In genomic region chr12:117140397-117141096, GRCh38 we compare ENCODE assay signal across 18 cellular contexts. TPM values are rescaled to one million over a fixed set of nuclear protein-coding genes. Genes with fewer than 3 reads are reported as not detected.
DNase-seq lines count a peak whose midpoint lies in the region; ATAC-seq and TF ChIP-seq lines count a peak whose summit lies in the region.
"Had no signal": no experiment of that assay in that cellular context is flagged by ENCODE, and none has a peak within 500 bp of the region (broad histone marks: within the 10 kb centered on the region; RNA-seq: fewer than 3 reads in every experiment).

No MANE protein-coding gene starts in this region.

- no peak overlapping the region for H3K9ac ChIP-seq in H9 (ENCODE audit: extremely low read depth, insufficient read length, low read length)

- no peaks in the 10 kb centered on the region for H3K79me1 ChIP-seq in H9 (ENCODE audit: insufficient read depth, low read depth, low read length, poor library complexity, severe bottlenecking)

- H3K27ac Mint-ChIP-seq in activated T-cell treated with anti-CD3 and anti-CD28 coated beads, Interleukin-2, amount 50 U/mL, for 24 hours, result peak overlapping the region; percentile 8
- peak overlapping the region in 2 of 3 experiments; percentile 46 to 57; a peak in 1 of 7 replicates for H3K27ac Mint-ChIP-seq in H9
- H3K27ac Mint-ChIP-seq in stimulated activated memory B cell treated with anti-CD40 and anti-IgM and Interleukin-4, amounts not matched to agents 10 μg/mL and 1 μg/mL and 100 μg/mL, for 72 hours, result peak overlapping the region; percentile 98
- H3K27ac Mint-ChIP-seq in activated CD4-positive, alpha-beta memory T cell treated with anti-CD3 and anti-CD28 coated beads for 36 hours, result no peak overlapping the region
- no peak overlapping the region for H3K27ac Mint-ChIP-seq in activated CD8-positive, alpha-beta T cell treated with anti-CD3 and anti-CD28 coated beads for 36 hours
- H3K27ac Mint-ChIP-seq: CD8-positive, alpha-beta memory T cell; stimulated activated naive CD8-positive, alpha-beta T cell treated with anti-CD3 and anti-CD28 coated beads, Interleukin-15, amount 100 ng/mL, for 72 hours had no signal

- H3K9me3 Mint-ChIP-seq in activated T-cell treated with anti-CD3 and anti-CD28 coated beads, Interleukin-2, amount 50 U/mL, for 24 hours, result no peaks in the 10 kb centered on the region
- H3K9me3 Mint-ChIP-seq in H9, result no peaks in the 10 kb centered on the region
- H3K9me3 Mint-ChIP-seq in stimulated activated memory B cell treated with anti-CD40 and anti-IgM and Interleukin-4, amounts not matched to agents 10 μg/mL and 1 μg/mL and 100 μg/mL, for 72 hours, result no peaks in the 10 kb centered on the region
- no peaks in the 10 kb centered on the region for H3K9me3 Mint-ChIP-seq in activated CD4-positive, alpha-beta memory T cell treated with anti-CD3 and anti-CD28 coated beads for 36 hours
- H3K9me3 Mint-ChIP-seq in activated CD8-positive, alpha-beta T cell treated with anti-CD3 and anti-CD28 coated beads for 36 hours, result no peaks in the 10 kb centered on the region
- H3K9me3 Mint-ChIP-seq: activated T-cell treated with anti-CD3 and anti-CD28 coated beads, Interleukin-2, amount 50 U/mL, for 4 hours; CD8-positive, alpha-beta memory T cell; neural crest cell; stimulated activated naive CD8-positive, alpha-beta T cell treated with anti-CD3 and anti-CD28 coated beads, Interleukin-15, amount 100 ng/mL, for 72 hours had no signal

- H3K4me1 ChIP-seq in H9 (ENCODE audit: insufficient read depth, low read length) (no peaks in the 10 kb centered on the region), right cardiac atrium (ENCODE audit: control insufficient read depth, insufficient read depth, low read length) (no peaks in the 10 kb centered on the region)
- H3K4me1 ChIP-seq: uterus had no signal

- H3K9me3 ChIP-seq in H9 (ENCODE audit: control insufficient read depth, low read depth, low read length) (no peaks in the 10 kb centered on the region), right cardiac atrium (ENCODE audit: control insufficient read depth, low read length) (no peaks in the 10 kb centered on the region)
- H3K9me3 ChIP-seq: uterus had no signal

- H3K27me3 ChIP-seq in H9 (ENCODE audit: insufficient read depth, low read length) (no peaks in the 10 kb centered on the region), right cardiac atrium (ENCODE audit: control insufficient read depth, insufficient read depth) (no peaks in the 10 kb centered on the region)
- H3K27me3 ChIP-seq: uterus had no signal

- H3K23ac ChIP-seq in H9 (ENCODE audit: insufficient read length, low read depth, low read length), result no peak overlapping the region

- CTCF ChIA-PET in activated CD4-positive, alpha-beta memory T cell treated with anti-CD3 and anti-CD28 coated beads for 36 hours (lab: Charles Lee), result no interaction called here
- CTCF ChIA-PET in activated CD8-positive, alpha-beta T cell treated with anti-CD3 and anti-CD28 coated beads for 36 hours (lab: Charles Lee), result interaction anchor here (1.0 to 1.9 kb wide), 3 partner anchors 9 to 115 kb away, joined by 3 to 5 read pairs (median 4); no protein-coding TSS in a partner anchor

- no peak overlapping the region for H3K14ac ChIP-seq in H9 (ENCODE audit: insufficient read depth, low read length)

- H4K20me1 ChIP-seq in H9 (ENCODE audit: control insufficient read depth, insufficient read depth, insufficient read length), result no peaks in the 10 kb centered on the region

- H2BK20ac ChIP-seq in H9 (ENCODE audit: low read depth, low read length, poor library complexity, severe bottlenecking), result no peak overlapping the region

- H3K4me1 Mint-ChIP-seq in activated T-cell treated with anti-CD3 and anti-CD28 coated beads, Interleukin-2, amount 50 U/mL, for 24 hours (ENCODE audit: low read depth), result peaks cover 9% of the 10 kb centered on the region
- peaks cover 3 to 10% of the 10 kb centered on the region in 2 experiments; a peak in 2 of 4 replicates for H3K4me1 Mint-ChIP-seq in H9
- peaks cover 32% of the 10 kb centered on the region for H3K4me1 Mint-ChIP-seq in stimulated activated memory B cell treated with anti-CD40 and anti-IgM and Interleukin-4, amounts not matched to agents 10 μg/mL and 1 μg/mL and 100 μg/mL, for 72 hours
- H3K4me1 Mint-ChIP-seq in activated CD4-positive, alpha-beta memory T cell treated with anti-CD3 and anti-CD28 coated beads for 36 hours (ENCODE audit: low read depth), result peaks cover 3% of the 10 kb centered on the region
- peaks cover 7% of the 10 kb centered on the region for H3K4me1 Mint-ChIP-seq in activated CD8-positive, alpha-beta T cell treated with anti-CD3 and anti-CD28 coated beads for 36 hours (ENCODE audit: low read depth)

- no CpG with 5 or more reads among the region's 12 CpGs for WGBS in H9 (ENCODE audit: extremely low coverage, insufficient read length, low lambda C conversion rate)
- WGBS in right cardiac atrium, result 41% methylated on average over 12 of the region's 12 CpGs

- H3K4me3 Mint-ChIP-seq in activated T-cell treated with anti-CD3 and anti-CD28 coated beads, Interleukin-2, amount 50 U/mL, for 24 hours, result no peak overlapping the region
- no peak overlapping the region for H3K4me3 Mint-ChIP-seq in H9
- H3K4me3 Mint-ChIP-seq in stimulated activated memory B cell treated with anti-CD40 and anti-IgM and Interleukin-4, amounts not matched to agents 10 μg/mL and 1 μg/mL and 100 μg/mL, for 72 hours, result no peak overlapping the region
- H3K4me3 Mint-ChIP-seq in activated CD4-positive, alpha-beta memory T cell treated with anti-CD3 and anti-CD28 coated beads for 36 hours, result no peak overlapping the region
- no peak overlapping the region for H3K4me3 Mint-ChIP-seq in activated CD8-positive, alpha-beta T cell treated with anti-CD3 and anti-CD28 coated beads for 36 hours
- H3K4me3 Mint-ChIP-seq: activated T-cell treated with anti-CD3 and anti-CD28 coated beads, Interleukin-2, amount 50 U/mL, for 4 hours; CD8-positive, alpha-beta memory T cell; neural crest cell; stimulated activated naive CD8-positive, alpha-beta T cell treated with anti-CD3 and anti-CD28 coated beads, Interleukin-15, amount 100 ng/mL, for 72 hours had no signal

- no peak overlapping the region for H3T11ph ChIP-seq in H9 (ENCODE audit: low read length)

- H3K18ac ChIP-seq in H9 (ENCODE audit: insufficient read length, low read depth, low read length), result no peak overlapping the region

- H3K36me3 Mint-ChIP-seq in activated T-cell treated with anti-CD3 and anti-CD28 coated beads, Interleukin-2, amount 50 U/mL, for 24 hours (ENCODE audit: low read depth), result peaks cover 34% of the 10 kb centered on the region
- peaks cover 5 to 24% (median 16%) of the 10 kb centered on the region in 3 experiments; a peak in 6 of 7 replicates for H3K36me3 Mint-ChIP-seq in H9 (ENCODE audit: insufficient read depth in 1 of 3, low read depth in 3 of 3)
- H3K36me3 Mint-ChIP-seq in stimulated activated memory B cell treated with anti-CD40 and anti-IgM and Interleukin-4, amounts not matched to agents 10 μg/mL and 1 μg/mL and 100 μg/mL, for 72 hours, result peaks cover 25% of the 10 kb centered on the region
- peaks cover 5% of the 10 kb centered on the region for H3K36me3 Mint-ChIP-seq in activated CD4-positive, alpha-beta memory T cell treated with anti-CD3 and anti-CD28 coated beads for 36 hours
- H3K36me3 Mint-ChIP-seq in activated CD8-positive, alpha-beta T cell treated with anti-CD3 and anti-CD28 coated beads for 36 hours (ENCODE audit: low read depth), result peaks cover 9% of the 10 kb centered on the region

- no peak overlapping the region for H4K91ac ChIP-seq in H9 (ENCODE audit: insufficient read length, low read depth, low read length)

- no peak overlapping the region for H2AFZ ChIP-seq in H9 (ENCODE audit: low read length)

- no peak overlapping the region for H3K4me2 ChIP-seq in H9 (ENCODE audit: insufficient read depth, insufficient read length, low read length)

- no peak overlapping the region for H3K4me3 ChIP-seq in right cardiac atrium (ENCODE audit: low read length)
- H3K4me3 ChIP-seq: uterus had no signal

- H2BK5ac ChIP-seq in H9 (ENCODE audit: insufficient read length, low read length), result no peak overlapping the region

- TF ChIP-seq CTCF in H9 (conservative IDR thresholded peaks at IDR 0.05), result no peak
- no peak for TF ChIP-seq CTCF in activated CD8-positive, alpha-beta T cell treated with anti-CD3 and anti-CD28 coated beads for 36 hours (IDR thresholded peaks at IDR 0.05)

- peak; percentile 28 to 61 for ATAC-seq in right cardiac atrium
- no peak for ATAC-seq in stimulated activated memory B cell treated with anti-CD40 and anti-IgM and Interleukin-4, amounts not matched to agents 10 μg/mL and 1 μg/mL and 100 μg/mL, for 72 hours
- ATAC-seq in activated CD8-positive, alpha-beta T cell treated with anti-CD3 and anti-CD28 coated beads for 36 hours, result no peak
- ATAC-seq: activated T-cell treated with anti-CD3 and anti-CD28 coated beads, Interleukin-2, amount 50 U/mL, for 4 hours; stimulated activated naive CD8-positive, alpha-beta T cell treated with anti-CD3 and anti-CD28 coated beads, Interleukin-15, amount 100 ng/mL, for 72 hours had no signal

- no peak overlapping the region for H2BK120ac ChIP-seq in H9 (ENCODE audit: low read depth, low read length, poor library complexity, severe bottlenecking)

- H4K8ac ChIP-seq in H9 (replicated peaks; ENCODE audit: insufficient read length, low read depth, low read length), result no peak overlapping the region

- H3K79me2 ChIP-seq in H9 (ENCODE audit: insufficient read depth, low read length), result no peaks in the 10 kb centered on the region

- H4K5ac ChIP-seq in H9 (ENCODE audit: insufficient read length, low read depth, low read length), result no peak overlapping the region

- intact Hi-C loops in right cardiac atrium (cut with DNase I), result loop anchor here in 1 of 4 donors (10.0 kb wide), 1 partner anchor 116 kb away; no protein-coding TSS in a partner anchor
- intact Hi-C loops in activated CD4-positive, alpha-beta memory T cell treated with anti-CD3 and anti-CD28 coated beads for 36 hours (cut with micrococcal nuclease), result no loop called here
- intact Hi-C loops in activated CD8-positive, alpha-beta T cell treated with anti-CD3 and anti-CD28 coated beads for 36 hours (cut with micrococcal nuclease), result loop anchor here (10.0 kb wide), 1 partner anchor 436 kb away; no protein-coding TSS in a partner anchor

- H3K27ac ChIP-seq in H9 (ENCODE audit: insufficient read length, low read depth, low read length), result no peak overlapping the region
- no peak overlapping the region for H3K27ac ChIP-seq in right cardiac atrium (ENCODE audit: low read length)
- H3K27ac ChIP-seq: uterus had no signal

- H3K56ac ChIP-seq in H9 (ENCODE audit: insufficient read length, low read depth, low read length), result no peak overlapping the region

- no peaks in the 10 kb centered on the region for H3K23me2 ChIP-seq in H9 (ENCODE audit: insufficient read length, low read depth, low read length, poor library complexity, severe bottlenecking)

- no peak overlapping the region for H2BK12ac ChIP-seq in H9 (ENCODE audit: insufficient read length, low read depth, low read length)

- no peak overlapping the region for H3K4ac ChIP-seq in H9 (ENCODE audit: low read depth, low read length)

- no peak overlapping the region for H2AK5ac ChIP-seq in H9 (ENCODE audit: insufficient read length, low read length)

- POLR2A ChIA-PET in activated CD4-positive, alpha-beta memory T cell treated with anti-CD3 and anti-CD28 coated beads for 36 hours (lab: Charles Lee), result no interaction called here
- POLR2A ChIA-PET in activated CD8-positive, alpha-beta T cell treated with anti-CD3 and anti-CD28 coated beads for 36 hours (lab: Charles Lee), result no interaction called here

- no peaks in the 10 kb centered on the region for H3K27me3 Mint-ChIP-seq in activated T-cell treated with anti-CD3 and anti-CD28 coated beads, Interleukin-2, amount 50 U/mL, for 24 hours
- no peaks in the 10 kb centered on the region for H3K27me3 Mint-ChIP-seq in H9 (ENCODE audit: low read depth)
- H3K27me3 Mint-ChIP-seq in stimulated activated memory B cell treated with anti-CD40 and anti-IgM and Interleukin-4, amounts not matched to agents 10 μg/mL and 1 μg/mL and 100 μg/mL, for 72 hours, result no peaks in the 10 kb centered on the region
- no peaks in the 10 kb centered on the region for H3K27me3 Mint-ChIP-seq in activated CD4-positive, alpha-beta memory T cell treated with anti-CD3 and anti-CD28 coated beads for 36 hours
- H3K27me3 Mint-ChIP-seq in activated CD8-positive, alpha-beta T cell treated with anti-CD3 and anti-CD28 coated beads for 36 hours, result no peaks in the 10 kb centered on the region
- H3K27me3 Mint-ChIP-seq: CD8-positive, alpha-beta memory T cell; stimulated activated naive CD8-positive, alpha-beta T cell treated with anti-CD3 and anti-CD28 coated beads, Interleukin-15, amount 100 ng/mL, for 72 hours had no signal

- DNase-seq in activated T-cell treated with anti-CD3 and anti-CD28 coated beads, Interleukin-2, amount 50 U/mL, for 24 hours, result no peak
- no peak for DNase-seq in activated T-cell treated with anti-CD3 and anti-CD28 coated beads, Interleukin-2, amount 50 U/mL, for 48 hours
- no peak for DNase-seq in H9
- DNase-seq in right cardiac atrium, result peak in 1 of 3 donors; percentile 69
- no peak for DNase-seq in activated CD4-positive, alpha-beta memory T cell treated with anti-CD3 and anti-CD28 coated beads for 36 hours
- no peak for DNase-seq in activated CD8-positive, alpha-beta T cell treated with anti-CD3 and anti-CD28 coated beads for 36 hours
- no peak for DNase-seq in LoVo (ENCODE audit: low spot score)
- DNase-seq: activated T-cell treated with anti-CD3 and anti-CD28 coated beads, Interleukin-2, amount 50 U/mL, for 4 hours; CD8-positive, alpha-beta memory T cell; GDM1; stimulated activated CD4-positive, alpha-beta T cell treated with anti-CD3 and anti-CD28 coated beads, Interleukin-15, amount 100 ng/mL, for 24 hours; stimulated activated naive CD8-positive, alpha-beta T cell treated with anti-CD3 and anti-CD28 coated beads, Interleukin-15, amount 100 ng/mL, for 72 hours; SW 1271; uterus had no signal

- no peak overlapping the region for H2BK15ac ChIP-seq in H9 (ENCODE audit: low read depth, low read length)

RNA-seq across cellular contexts. Expression of gene TESC, which starts 41.3 kb away (rescaled TPM):
- 5.4 and 5.8 TPM in 2 replicates for total RNA-seq in H9 (2021)
- total RNA-seq in right cardiac atrium, result 10 to 100 TPM; 23.1 to 98.5 (median 57.6) TPM
- polyA plus RNA-seq in right cardiac atrium, result 71.7 TPM
- total RNA-seq in activated CD4-positive, alpha-beta memory T cell treated with anti-CD3 and anti-CD28 coated beads for 36 hours, result 10 to 100 TPM; 24.4 to 26.6 TPM
- 10 to 100 TPM; 41.7 to 46.8 TPM for total RNA-seq in activated CD8-positive, alpha-beta T cell treated with anti-CD3 and anti-CD28 coated beads for 36 hours
- total RNA-seq: bronchial epithelial cell, RPMI7951 had no signal

RNA-seq across cellular contexts. Expression of gene FBXO21, which starts 49.7 kb away (rescaled TPM):
- total RNA-seq in H9 (2021), result 58.5 and 58.6 TPM in 2 replicates
- total RNA-seq in right cardiac atrium, result 10 to 100 TPM; 38.7 to 42.2 (median 39.3) TPM
- 13.3 TPM for polyA plus RNA-seq in right cardiac atrium
- total RNA-seq in activated CD4-positive, alpha-beta memory T cell treated with anti-CD3 and anti-CD28 coated beads for 36 hours, result 10 to 100 TPM; 23.3 to 23.7 TPM
- 10 to 100 TPM; 21.5 to 26.0 TPM for total RNA-seq in activated CD8-positive, alpha-beta T cell treated with anti-CD3 and anti-CD28 coated beads for 36 hours

Comparison
In these comparisons a context has a peak if more than half of its experiments do, and no peak if none do; other contexts are left out.
1. H3K27ac Mint-ChIP-seq: peak in activated T-cell treated with anti-CD3 and anti-CD28 coated beads, Interleukin-2, amount 50 U/mL, for 24 hours (single experiment), H9 (2 of 3) and stimulated activated memory B cell treated with anti-CD40 and anti-IgM and Interleukin-4, amounts not matched to agents 10 μg/mL and 1 μg/mL and 100 μg/mL, for 72 hours (single experiment); none in activated CD4-positive, alpha-beta memory T cell treated with anti-CD3 and anti-CD28 coated beads for 36 hours (single experiment) and activated CD8-positive, alpha-beta T cell treated with anti-CD3 and anti-CD28 coated beads for 36 hours (single experiment).
2. ATAC-seq: peak in right cardiac atrium (2 of 2); none in stimulated activated memory B cell treated with anti-CD40 and anti-IgM and Interleukin-4, amounts not matched to agents 10 μg/mL and 1 μg/mL and 100 μg/mL, for 72 hours (single experiment) and activated CD8-positive, alpha-beta T cell treated with anti-CD3 and anti-CD28 coated beads for 36 hours (single experiment).